In genomic region chr7:55033241-55033846, GRCh38 we compare ENCODE assay signal across 19 cellular contexts. TPM values are rescaled to one million over a fixed set of nuclear protein-coding genes. Genes with fewer than 3 reads are reported as not detected.
"Had no signal": no experiment of that assay in that cellular context is flagged by ENCODE, and none has a peak within 500 bp of the region (broad histone marks: within the 10 kb centered on the region; RNA-seq: fewer than 3 reads in every experiment).

No MANE protein-coding gene starts in this region.

- H3K4me3 Mint-ChIP-seq: activated naive CD8-positive, alpha-beta T cell treated with anti-CD3 and anti-CD28 coated beads for 36 hours; activated T-helper 1 cell treated with anti-CD3 and anti-CD28 coated beads, Interleukin-12 subunit alpha, Interleukin-12 subunit beta, Interleukin-2, Interleukin-4 antibody, amounts not matched to agents 30 ng/mL and 10 ng/mL and 1 ng/mL, durations not matched to agents 14 hours and 24 hours and 36 hours; neural crest cell; stimulated activated naive CD8-positive, alpha-beta T cell treated with anti-CD3 and anti-CD28 coated beads, Interleukin-15, amount 100 ng/mL, for 72 hours had no signal

- DNase-seq: activated CD4-positive, alpha-beta T cell treated with anti-CD3 and anti-CD28 coated beads, Interleukin-2, amount 50 U/mL, for 1 hour; activated CD4-positive, CD25-positive, alpha-beta regulatory T cell; activated CD8-positive, alpha-beta memory T cell treated with anti-CD3 and anti-CD28 coated beads for 24 hours; activated naive CD8-positive, alpha-beta T cell treated with anti-CD3 and anti-CD28 coated beads for 36 hours; amygdala; body of pancreas; caudate nucleus; hypothalamus; midbrain; psoas muscle; sigmoid colon; spleen; stimulated activated naive CD8-positive, alpha-beta T cell treated with anti-CD3 and anti-CD28 coated beads, Interleukin-15, amount 100 ng/mL, for 72 hours had no signal

- ATAC-seq: body of pancreas; psoas muscle; stimulated activated naive CD8-positive, alpha-beta T cell treated with anti-CD3 and anti-CD28 coated beads, Interleukin-15, amount 100 ng/mL, for 72 hours had no signal

- H3K36me3 ChIP-seq: sigmoid colon, spleen had no signal

- H3K4me1 ChIP-seq: spleen had no signal

- H3K4me1 Mint-ChIP-seq: activated naive CD8-positive, alpha-beta T cell treated with anti-CD3 and anti-CD28 coated beads for 36 hours; neural crest cell; stimulated activated naive CD8-positive, alpha-beta T cell treated with anti-CD3 and anti-CD28 coated beads, Interleukin-15, amount 100 ng/mL, for 72 hours had no signal

- H3K4me3 ChIP-seq: body of pancreas, psoas muscle, sigmoid colon, spleen had no signal

- H3K27ac Mint-ChIP-seq: activated naive CD8-positive, alpha-beta T cell treated with anti-CD3 and anti-CD28 coated beads for 36 hours; activated T-helper 1 cell treated with anti-CD3 and anti-CD28 coated beads, Interleukin-12 subunit alpha, Interleukin-12 subunit beta, Interleukin-2, Interleukin-4 antibody, amounts not matched to agents 30 ng/mL and 10 ng/mL and 1 ng/mL, durations not matched to agents 14 hours and 24 hours and 36 hours; stimulated activated naive CD8-positive, alpha-beta T cell treated with anti-CD3 and anti-CD28 coated beads, Interleukin-15, amount 100 ng/mL, for 72 hours had no signal

- H3K27ac ChIP-seq: psoas muscle, spleen had no signal

- H3K9me3 ChIP-seq: body of pancreas, psoas muscle, sigmoid colon, spleen had no signal

- FAIRE-seq: colon, endometrium, TTC549 had no signal

- H3K36me3 Mint-ChIP-seq: activated naive CD8-positive, alpha-beta T cell treated with anti-CD3 and anti-CD28 coated beads for 36 hours had no signal

- H3K9me3 Mint-ChIP-seq: activated naive CD8-positive, alpha-beta T cell treated with anti-CD3 and anti-CD28 coated beads for 36 hours; activated T-helper 1 cell treated with anti-CD3 and anti-CD28 coated beads, Interleukin-12 subunit alpha, Interleukin-12 subunit beta, Interleukin-2, Interleukin-4 antibody, amounts not matched to agents 30 ng/mL and 10 ng/mL and 1 ng/mL, durations not matched to agents 14 hours and 24 hours and 36 hours; neural crest cell; stimulated activated naive CD8-positive, alpha-beta T cell treated with anti-CD3 and anti-CD28 coated beads, Interleukin-15, amount 100 ng/mL, for 72 hours had no signal

- H3K27me3 ChIP-seq: body of pancreas, sigmoid colon, spleen had no signal

RNA-seq across cellular contexts. Expression of gene EGFR, which starts 14.5 kb away (rescaled TPM):
- total RNA-seq: activated naive CD8-positive, alpha-beta T cell treated with anti-CD3 and anti-CD28 coated beads for 36 hours; T-helper 2 cell treated with Interferon-gamma antibody and Interleukin-4, amounts not matched to agents 100 ng/mL and 5 ng/mL, for 36 hours had no signal
